Comparison of ENCODE assay signal across 8 cellular contexts in genomic region chr6:38715016-38715809, GRCh38. TPM values are rescaled to one million over a fixed set of nuclear protein-coding genes. Genes with fewer than 3 reads are reported as not detected.
DNase-seq lines count a peak whose midpoint lies in the region; ATAC-seq and TF ChIP-seq lines count a peak whose summit lies in the region.

A gene with protein sequence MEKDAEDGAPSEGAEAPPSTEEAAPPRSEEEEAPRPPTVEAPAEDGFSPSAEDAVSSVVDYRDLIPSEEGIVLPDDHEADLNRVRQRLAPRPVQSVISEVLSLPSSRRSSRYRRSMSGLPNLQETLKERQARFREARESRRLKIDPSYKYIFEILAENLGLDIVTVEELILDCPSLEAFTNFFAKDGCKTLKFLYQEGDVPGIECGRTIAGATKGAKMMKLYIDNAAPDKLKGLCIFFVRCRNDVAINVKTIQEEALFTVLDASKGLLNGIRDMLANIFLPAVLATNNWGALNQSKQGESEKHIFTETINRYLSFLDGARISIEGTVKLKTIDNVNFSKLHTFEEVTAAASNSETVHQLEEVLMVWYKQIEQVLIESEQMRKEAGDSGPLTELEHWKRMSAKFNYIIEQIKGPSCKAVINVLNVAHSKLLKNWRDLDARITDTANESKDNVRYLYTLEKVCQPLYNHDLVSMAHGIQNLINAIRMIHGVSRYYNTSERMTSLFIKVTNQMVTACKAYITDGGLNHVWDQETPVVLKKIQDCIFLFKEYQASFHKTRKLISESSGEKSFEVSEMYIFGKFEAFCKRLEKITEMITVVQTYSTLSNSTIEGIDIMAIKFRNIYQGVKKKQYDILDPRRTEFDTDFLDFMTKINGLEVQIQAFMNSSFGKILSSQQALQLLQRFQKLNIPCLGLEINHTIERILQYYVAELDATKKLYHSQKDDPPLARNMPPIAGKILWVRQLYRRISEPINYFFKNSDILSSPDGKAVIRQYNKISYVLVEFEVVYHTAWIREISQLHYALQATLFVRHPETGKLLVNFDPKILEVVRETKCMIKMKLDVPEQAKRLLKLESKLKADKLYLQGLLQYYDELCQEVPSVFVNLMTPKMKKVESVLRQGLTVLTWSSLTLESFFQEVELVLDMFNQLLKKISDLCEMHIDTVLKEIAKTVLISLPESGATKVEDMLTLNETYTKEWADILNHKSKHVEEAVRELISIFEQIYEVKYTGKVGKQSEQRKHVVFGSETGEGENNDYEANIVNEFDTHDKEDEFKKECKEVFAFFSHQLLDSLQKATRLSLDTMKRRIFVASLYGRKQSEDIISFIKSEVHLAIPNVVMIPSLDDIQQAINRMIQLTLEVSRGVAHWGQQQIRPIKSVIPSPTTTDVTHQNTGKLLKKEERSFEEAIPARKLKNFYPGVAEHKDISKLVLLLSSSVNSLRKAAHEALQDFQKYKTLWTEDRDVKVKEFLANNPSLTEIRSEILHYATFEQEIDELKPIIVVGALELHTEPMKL (N-terminal part only) (plus strand): TSS chr6:38715311. CDS start chr6:38722810, 7,499 bp downstream.

- no peaks in the 10 kb centered on the region for H3K9me3 Mint-ChIP-seq in activated T-cell treated with anti-CD3 and anti-CD28 coated beads, Interleukin-2, amount 50 U/mL, for 24 hours

- no peaks in the 10 kb centered on the region for H3K36me3 Mint-ChIP-seq in activated T-cell treated with anti-CD3 and anti-CD28 coated beads, Interleukin-2, amount 50 U/mL, for 24 hours (ENCODE audit: low read depth)

- peak within 1 kb of the TSS; percentile 24 to 34 for H3K4me3 ChIP-seq in right atrium auricular region
- peak within 1 kb of the TSS; percentile 4 to 66 (median 36) for H3K4me3 ChIP-seq in spleen
- no peak within 1 kb of the TSS for H3K4me3 ChIP-seq in hepatocyte

- H3K27me3 Mint-ChIP-seq in activated T-cell treated with anti-CD3 and anti-CD28 coated beads, Interleukin-2, amount 50 U/mL, for 24 hours = peaks cover 34% of the 10 kb centered on the region

- intact Hi-C loops in spleen (cut with DNase I; ENCODE audit: low total_unique reads) = no loop called here

- ATAC-seq in HG03571 (IDR thresholded peaks at IDR 0.05; ENCODE audit: unreplicated experiment) = no peak

- H3K27me3 ChIP-seq in right atrium auricular region = peaks cover 0 to 9% of the 10 kb centered on the region in 2 donors
- H3K27me3 ChIP-seq in spleen (replicated peaks in 1 of 7) = peaks cover 0 to 58% (median 38%) of the 10 kb centered on the region in 7 donors
- H3K27me3 ChIP-seq in hepatocyte = no peaks in the 10 kb centered on the region

- H2AFZ ChIP-seq in hepatocyte = no peak within 1 kb of the TSS

- DNase-seq in GM20000 (ENCODE audit: low spot score) (peak; percentile 34), right atrium auricular region (ENCODE audit: low spot score) (no peak), spleen (peak; percentile 75), DMS53 (lab: John Stamatoyannopoulos, UW) (no peak), hepatocyte (ENCODE audit: low spot score) (no peak), superior temporal gyrus (ENCODE audit: extremely low spot score) (no peak)
- DNase-seq in activated T-cell treated with anti-CD3 and anti-CD28 coated beads, Interleukin-2, amount 50 U/mL, for 24 hours = peak; percentile 58

- H3K79me2 ChIP-seq in hepatocyte = no peaks in the 10 kb centered on the region

- peaks cover 30% of the 10 kb centered on the region for H3K4me1 Mint-ChIP-seq in activated T-cell treated with anti-CD3 and anti-CD28 coated beads, Interleukin-2, amount 50 U/mL, for 24 hours (ENCODE audit: low read depth)

- H3K36me3 ChIP-seq in right atrium auricular region = no peaks in the 10 kb centered on the region
- H3K36me3 ChIP-seq in spleen = no peaks in the 10 kb centered on the region
- H3K36me3 ChIP-seq in hepatocyte (replicated peaks; ENCODE audit: insufficient read depth, low read depth) = no peaks in the 10 kb centered on the region

- H3K4me1 ChIP-seq in right atrium auricular region (no peaks in the 10 kb centered on the region), spleen (peaks cover 0 to 22% (median 18%) of the 10 kb centered on the region in 6 donors), hepatocyte (ENCODE audit: insufficient read depth) (no peaks in the 10 kb centered on the region)

- peak within 1 kb of the TSS; percentile 67 for H3K4me3 Mint-ChIP-seq in activated T-cell treated with anti-CD3 and anti-CD28 coated beads, Interleukin-2, amount 50 U/mL, for 24 hours

- no peaks in the 10 kb centered on the region for H4K20me1 ChIP-seq in hepatocyte (ENCODE audit: insufficient read depth, poor library complexity, severe bottlenecking)

- H3K9me3 ChIP-seq in right atrium auricular region (no peaks in the 10 kb centered on the region), spleen (peaks cover 0 to 3% (median 0%) of the 10 kb centered on the region in 8 donors), hepatocyte (ENCODE audit: low read depth) (no peaks in the 10 kb centered on the region)

- TF ChIP-seq CTCF in GM20000 (IDR thresholded peaks at IDR 0.05; ENCODE audit: extremely low read depth, missing control alignments) (no peak), right atrium auricular region (IDR thresholded peaks at IDR 0.05) (no peak), spleen (IDR thresholded peaks at IDR 0.05 in 8 of 11, conservative IDR thresholded peaks at IDR 0.05 in 3 of 11) (no peak), hepatocyte (IDR thresholded peaks at IDR 0.05; ENCODE audit: poor library complexity) (no peak)

- no peak for TF ChIP-seq POLR2A in spleen (IDR thresholded peaks at IDR 0.05)

- peak within 1 kb of the TSS; percentile 70 for H3K27ac Mint-ChIP-seq in activated T-cell treated with anti-CD3 and anti-CD28 coated beads, Interleukin-2, amount 50 U/mL, for 24 hours

- H3K4me2 ChIP-seq in hepatocyte = no peak within 1 kb of the TSS

- WGBS in spleen, 5 donors = 8 to 28% (median 19%) methylated on average over 19 to 47 of the region's 47 CpGs
- 93% methylated on average over 37 of the region's 47 CpGs for WGBS in hepatocyte (ENCODE audit: low lambda C conversion rate, missing lambda C conversion rate)

- H3K27ac ChIP-seq in right atrium auricular region (no peak within 1 kb of the TSS), spleen (peak within 1 kb of the TSS in 2 of 8 donors; percentile 26 to 76), hepatocyte (no peak within 1 kb of the TSS)

- H3K9me2 ChIP-seq in hepatocyte (replicated peaks; ENCODE audit: insufficient read depth) = no peaks in the 10 kb centered on the region

RNA-seq across cellular contexts. Expression of the gene that starts here (rescaled TPM):
- total RNA-seq in right atrium auricular region = under 1 TPM in 1 of 2 donors, not detected in 1; 0.04 TPM
- total RNA-seq in spleen = 10 to 100 TPM in 2 of 7 donors, 1 to 10 TPM in 5; 1.7 to 15.6 (median 6.3) TPM
- polyA plus RNA-seq in spleen = under 1 TPM; 0.20 to 0.51 (median 0.46) TPM
- total RNA-seq in hepatocyte = 0.03 and 0.12 TPM in 2 replicates
- 0.11 and 0.15 TPM in 2 replicates for polyA plus RNA-seq in hepatocyte

Comparison
In these comparisons a context has a peak if more than half of its experiments do, and no peak if none do; other contexts are left out.
1. DNase-seq: peak in GM20000 (single experiment), activated T-cell treated with anti-CD3 and anti-CD28 coated beads, Interleukin-2, amount 50 U/mL, for 24 hours (single experiment) and spleen (single experiment); none in right atrium auricular region (single experiment), DMS53 (single experiment), hepatocyte (single experiment) and superior temporal gyrus (single experiment).